Comparison of ENCODE assay signal across 12 cellular contexts in genomic region chr16:12901597-12902436, GRCh38.
DNase-seq lines count a peak whose midpoint lies in the region; ATAC-seq and TF ChIP-seq lines count a peak whose summit lies in the region.
"Had no signal": no experiment of that assay in that cellular context is flagged by ENCODE, and none has a peak within 500 bp of the region (broad histone marks: within the 10 kb centered on the region; RNA-seq: fewer than 3 reads in every experiment).

TSS of gene SHISA9 (plus strand) at chr16:12901598.

- peak within 1 kb of the TSS; percentile 73 for H3K4me3 ChIP-seq in iPS-18c (ENCODE audit: insufficient read depth, low read depth, low read length)

- DNase-seq in NCI-H2227 (lab: John Stamatoyannopoulos, UW; ENCODE audit: unreplicated experiment) (peak; percentile 13), NCI-H2227 treated with DMSO at 0.1 percent for 48 hours (lab: John Stamatoyannopoulos, UW) (no peak), Kasumi-1 (lab: John Stamatoyannopoulos, UW) (no peak), HPDE6-E6E7 (ENCODE audit: extremely low spot score) (no peak)
- DNase-seq in stimulated activated CD8-positive, alpha-beta memory T cell treated with anti-CD3 and anti-CD28 coated beads, Interleukin-4, amount 100 ng/mL, for 48 hours = peak; percentile 28
- DNase-seq: NCI-H774, right lobe of liver had no signal

- no peaks in the 10 kb centered on the region for H3K9me3 ChIP-seq in iPS-18c (ENCODE audit: control insufficient read depth, insufficient read depth, low read length)
- H3K9me3 ChIP-seq: right lobe of liver, upper lobe of left lung had no signal

- ATAC-seq in SK-N-SH treated with all-trans-retinoic acid at 6 μM for 48 hours = peak; percentile 43; the same call in 2 of the 3 replicates
- no peak for ATAC-seq in HG03097 (IDR thresholded peaks at IDR 0.05; ENCODE audit: low FRiP score, unreplicated experiment)
- ATAC-seq: esophagus mucosa had no signal

TF ChIP-seq in SK-N-SH treated with all-trans-retinoic acid at 6 μM for 48 hours, 23 proteins besides CTCF, POLR2A, EP300 and RAD21:
- no peak for TF ChIP-seq ZNF8 (CRISPR knock-in tag; IDR thresholded peaks at IDR 0.05)
- TF ChIP-seq ZNF70 (CRISPR knock-in tag; IDR thresholded peaks at IDR 0.05) = no peak
- TF ChIP-seq OSR1 (CRISPR knock-in tag; IDR thresholded peaks at IDR 0.05) = no peak
- no peak for TF ChIP-seq ZC3H10 (CRISPR knock-in tag; IDR thresholded peaks at IDR 0.05)
- no peak for TF ChIP-seq RARB (CRISPR knock-in tag; IDR thresholded peaks at IDR 0.05)
- no peak for TF ChIP-seq TOX (CRISPR knock-in tag; IDR thresholded peaks at IDR 0.05; ENCODE audit: borderline replicate concordance)
- no peak for TF ChIP-seq ZFP3 (CRISPR knock-in tag; IDR thresholded peaks at IDR 0.05)
- TF ChIP-seq SNAI2 (CRISPR knock-in tag; IDR thresholded peaks at IDR 0.05) = no peak
- TF ChIP-seq PPARA (CRISPR knock-in tag; IDR thresholded peaks at IDR 0.05; ENCODE audit: borderline replicate concordance) = no peak
- TF ChIP-seq CSDC2 (CRISPR knock-in tag; IDR thresholded peaks at IDR 0.05) = no peak
- TF ChIP-seq ZNF565 (CRISPR knock-in tag; conservative IDR thresholded peaks at IDR 0.05; ENCODE audit: low read depth) = no peak
- TF ChIP-seq ISL1 (CRISPR knock-in tag; IDR thresholded peaks at IDR 0.05) = no peak
- no peak for TF ChIP-seq PATZ1 (CRISPR knock-in tag; IDR thresholded peaks at IDR 0.05; ENCODE audit: borderline replicate concordance)

Comparison
In these comparisons a context has a peak if more than half of its experiments do, and no peak if none do; other contexts are left out.
1. DNase-seq: peak in NCI-H2227 (single experiment) and stimulated activated CD8-positive, alpha-beta memory T cell treated with anti-CD3 and anti-CD28 coated beads, Interleukin-4, amount 100 ng/mL, for 48 hours (single experiment); none in NCI-H2227 treated with DMSO at 0.1 percent for 48 hours (single experiment), Kasumi-1 (0 of 2) and HPDE6-E6E7 (single experiment).